Comparison of ENCODE assay signal across 1 cellular context in genomic region chr1:234985531-234986294, GRCh38.
TF ChIP-seq lines count a peak whose summit lies in the region.

No MANE protein-coding gene starts in this region.

TF ChIP-seq in endothelial cell of umbilical vein, 7 proteins besides CTCF, POLR2A, EP300 and RAD21 (continued from another document):
- TF ChIP-seq, protein P1, sequence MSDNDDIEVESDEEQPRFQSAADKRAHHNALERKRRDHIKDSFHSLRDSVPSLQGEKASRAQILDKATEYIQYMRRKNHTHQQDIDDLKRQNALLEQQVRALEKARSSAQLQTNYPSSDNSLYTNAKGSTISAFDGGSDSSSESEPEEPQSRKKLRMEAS (IDR thresholded peaks at IDR 0.05; ENCODE audit: insufficient read depth, insufficient read length), result no peak
TF ChIP-seq in endothelial cell of umbilical vein: peak in this region for 0.
